ENCODE assay signal across 9 cellular contexts in the genomic region with DNA sequence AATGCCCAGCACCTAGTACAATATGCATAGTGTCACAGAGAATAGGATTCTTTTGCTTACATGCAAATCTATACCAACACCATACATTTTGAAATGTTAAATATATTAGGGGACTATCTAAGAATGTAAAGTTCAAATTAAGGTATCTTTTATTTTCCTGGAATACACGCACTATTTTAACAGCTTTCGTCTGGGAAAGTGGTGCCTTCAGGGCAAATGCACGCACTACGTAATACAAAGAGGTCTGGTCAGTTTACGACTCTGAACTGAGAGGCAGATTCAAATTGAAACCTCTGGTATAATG. TPM values are rescaled to one million over a fixed set of nuclear protein-coding genes. Genes with fewer than 3 reads are reported as not detected.
DNase-seq lines count a peak whose midpoint lies in the region; ATAC-seq and TF ChIP-seq lines count a peak whose summit lies in the region.
"Had no signal": no experiment of that assay in that cellular context is flagged by ENCODE, and none has a peak within 500 bp of the region (broad histone marks: within the 10 kb centered on the region; RNA-seq: fewer than 3 reads in every experiment).

No MANE protein-coding gene starts in this region.

- no peak overlapping the region for H3K27ac Mint-ChIP-seq in activated CD4-positive, alpha-beta memory T cell treated with anti-CD3 and anti-CD28 coated beads for 36 hours

- POLR2A ChIA-PET in AG04450 (lab: Yijun Ruan, JAX), result interaction anchor here (1.6 to 5.9 kb wide), 2 partner anchors 26 to 137 kb away, joined by 7 to 105 read pairs; partner anchors contain the start of gene DNAJB4
- POLR2A ChIA-PET in activated CD4-positive, alpha-beta memory T cell treated with anti-CD3 and anti-CD28 coated beads for 36 hours (lab: Charles Lee), result interaction anchor here (0.5 to 10.1 kb wide), 12 partner anchors 9 to 295 kb away, joined by 3 to 297 read pairs (median 6); partner anchors contain the start of genes DNAJB4 and ZZZ3

- H3K9me3 ChIP-seq in AG04450 (ENCODE audit: control insufficient read depth, insufficient read depth, low read length), result peaks cover 2% of the 10 kb centered on the region; the same call in 1 of the 2 replicates
- H3K9me3 ChIP-seq in mucosa of descending colon, result no peaks in the 10 kb centered on the region

- no peak overlapping the region for H3K4me3 Mint-ChIP-seq in activated CD4-positive, alpha-beta memory T cell treated with anti-CD3 and anti-CD28 coated beads for 36 hours
- H3K4me3 Mint-ChIP-seq: dendritic cell treated with granulocyte-macrophage colony-stimulating factor and Interleukin-4, amounts not matched to agents 40 ng/mL and 50 ng/mL, for 4 days had no signal

- DNase-seq in AG04450 (ENCODE audit: low read depth, low spot score) (no peak), choroid plexus epithelial cell (ENCODE audit: low read depth) (no peak), mucosa of descending colon (no peak)
- no peak for DNase-seq in activated CD4-positive, alpha-beta memory T cell treated with anti-CD3 and anti-CD28 coated beads for 36 hours

- no peaks in the 10 kb centered on the region for H3K9me3 Mint-ChIP-seq in activated CD4-positive, alpha-beta memory T cell treated with anti-CD3 and anti-CD28 coated beads for 36 hours
- H3K9me3 Mint-ChIP-seq: dendritic cell treated with granulocyte-macrophage colony-stimulating factor and Interleukin-4, amounts not matched to agents 40 ng/mL and 50 ng/mL, for 4 days had no signal

- ATAC-seq in HG02938 (IDR thresholded peaks at IDR 0.05; ENCODE audit: unreplicated experiment) (peak; percentile 0), mucosa of descending colon (no peak), GM19467 (IDR thresholded peaks at IDR 0.05; ENCODE audit: unreplicated experiment) (no peak), GM18498 (IDR thresholded peaks at IDR 0.05; ENCODE audit: unreplicated experiment) (no peak), HG03196 (IDR thresholded peaks at IDR 0.05; ENCODE audit: unreplicated experiment) (no peak)

- peaks cover 35% of the 10 kb centered on the region for H3K4me1 Mint-ChIP-seq in activated CD4-positive, alpha-beta memory T cell treated with anti-CD3 and anti-CD28 coated beads for 36 hours (ENCODE audit: low read depth)

- no peaks in the 10 kb centered on the region for H3K36me3 ChIP-seq in mucosa of descending colon (ENCODE audit: low read depth)

- peaks cover 37% of the 10 kb centered on the region for H3K4me1 ChIP-seq in mucosa of descending colon (ENCODE audit: low read depth)

- H3K4me3 ChIP-seq in AG04450 (ENCODE audit: low read depth, low read length) (peak overlapping the region; percentile 77), choroid plexus epithelial cell (ENCODE audit: low read depth, low read length) (peak overlapping the region; percentile 94), mucosa of descending colon (peak overlapping the region; percentile 60)

- CTCF ChIA-PET in AG04450 (lab: Charles Lee), result interaction anchor here (1.3 to 2.5 kb wide), 5 partner anchors 10 to 136 kb away, joined by 4 to 22 read pairs (median 5); no protein-coding TSS in a partner anchor
- CTCF ChIA-PET in activated CD4-positive, alpha-beta memory T cell treated with anti-CD3 and anti-CD28 coated beads for 36 hours (lab: Charles Lee), result interaction anchor here (1.0 to 1.6 kb wide), 3 partner anchors 18 to 137 kb away, joined by 4 to 13 read pairs (median 7); partner anchors contain the start of gene DNAJB4

- intact Hi-C loops in mucosa of descending colon (cut with DNase I, micrococcal nuclease), result no loop called here
- intact Hi-C loops in activated CD4-positive, alpha-beta memory T cell treated with anti-CD3 and anti-CD28 coated beads for 36 hours (cut with micrococcal nuclease), result loop anchor here (1.0 to 10.0 kb wide), 7 partner anchors 17 to 647 kb away; partner anchors contain the start of genes IFI44L, MIGA1, USP33 and ZZZ3

- peaks cover 22% of the 10 kb centered on the region for H3K36me3 Mint-ChIP-seq in activated CD4-positive, alpha-beta memory T cell treated with anti-CD3 and anti-CD28 coated beads for 36 hours

- no peaks in the 10 kb centered on the region for H3K27me3 Mint-ChIP-seq in activated CD4-positive, alpha-beta memory T cell treated with anti-CD3 and anti-CD28 coated beads for 36 hours
- H3K27me3 Mint-ChIP-seq: dendritic cell treated with granulocyte-macrophage colony-stimulating factor and Interleukin-4, amounts not matched to agents 40 ng/mL and 50 ng/mL, for 4 days had no signal

- TF ChIP-seq CTCF in AG04450 (IDR thresholded peaks at IDR 0.05; ENCODE audit: low read depth, low read length), result no peak
- TF ChIP-seq CTCF in choroid plexus epithelial cell (conservative IDR thresholded peaks at IDR 0.05; ENCODE audit: low read depth, low read length), result no peak
- TF ChIP-seq CTCF in mucosa of descending colon (IDR thresholded peaks at IDR 0.05), result no peak

- no peaks in the 10 kb centered on the region for H3K27me3 ChIP-seq in AG04450 (ENCODE audit: control insufficient read depth, insufficient read depth, low read length)

- H3K27ac ChIP-seq in AG04450 (ENCODE audit: low read depth, low read length), result peak overlapping the region; percentile 97

RNA-seq across cellular contexts. Expression of gene FUBP1, which starts 0.9 kb away (rescaled TPM):
- 123 and 142 TPM in 2 replicates for polyA plus RNA-seq in AG04450 (2011; rRNA removed)
- 150 and 164 TPM in 2 replicates for polyA minus RNA-seq in AG04450 (2011; rRNA and poly(A)+ RNA removed)
- 100 to 1,000 TPM in 1 of 3 donors, 10 to 100 TPM in 2; 86.5 to 105 (median 97.8) TPM for total RNA-seq in mucosa of descending colon
- 100 to 1,000 TPM; 204 to 220 TPM for total RNA-seq in activated CD4-positive, alpha-beta memory T cell treated with anti-CD3 and anti-CD28 coated beads for 36 hours

RNA-seq across cellular contexts. Expression of gene DNAJB4, which starts 26.8 kb away (rescaled TPM):
- 35.1 and 51.6 TPM in 2 replicates for polyA plus RNA-seq in AG04450 (2011; rRNA removed)
- 33.2 and 53.6 TPM in 2 replicates for polyA minus RNA-seq in AG04450 (2011; rRNA and poly(A)+ RNA removed)
- 10 to 100 TPM; 15.8 to 42.2 (median 19.4) TPM for total RNA-seq in mucosa of descending colon
- 10 to 100 TPM in 1 of 2 experiments, 1 to 10 TPM in 1; 9.1 to 10.8 TPM for total RNA-seq in activated CD4-positive, alpha-beta memory T cell treated with anti-CD3 and anti-CD28 coated beads for 36 hours
